ENCODE assay signal across 8 cellular contexts in the genomic region with DNA sequence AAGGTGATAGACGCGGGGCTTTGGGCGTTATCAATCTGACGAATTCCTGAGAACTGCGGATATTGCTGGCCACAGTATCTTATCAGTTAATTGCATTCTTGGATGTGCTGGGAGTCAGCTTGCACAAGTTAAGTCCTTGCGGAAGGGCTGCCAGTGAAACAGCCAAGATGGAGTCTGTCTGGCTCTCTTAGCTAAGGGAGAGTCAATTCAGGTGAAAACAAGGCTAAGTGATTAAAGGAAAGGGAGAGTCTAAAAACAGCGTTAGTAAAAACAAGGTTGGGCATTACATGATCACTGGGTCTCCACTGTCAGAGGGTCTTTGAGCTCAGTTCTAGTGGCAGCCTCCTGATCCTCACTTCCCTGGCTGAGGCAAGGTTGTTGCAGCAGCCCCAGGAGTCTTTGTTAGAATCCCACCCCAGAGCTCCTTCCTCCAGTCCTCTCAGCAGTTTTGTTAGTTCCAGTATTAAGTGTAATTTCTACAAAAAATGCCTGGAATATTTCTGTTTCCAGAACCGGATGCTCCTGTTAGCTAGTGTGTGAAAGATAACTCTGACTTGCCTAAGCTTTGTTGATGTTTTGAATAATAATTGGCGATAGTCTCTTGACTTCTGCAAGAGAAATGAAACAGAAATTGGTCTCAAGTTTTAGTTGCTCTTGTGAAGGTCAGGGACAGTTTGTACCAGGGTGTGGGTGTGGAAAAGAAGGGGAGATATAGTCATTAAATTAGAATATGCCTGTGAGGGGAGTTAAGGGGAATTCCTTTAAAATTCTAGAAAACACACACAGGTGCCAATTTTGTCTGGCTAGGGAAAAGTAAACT. TPM values are rescaled to one million over a fixed set of nuclear protein-coding genes. Genes with fewer than 3 reads are reported as not detected.
A peak's percentile ranks its signal among the peaks of the same experiment; 100 is the strongest.
DNase-seq lines count a peak whose midpoint lies in the region; ATAC-seq and TF ChIP-seq lines count a peak whose summit lies in the region.

No MANE protein-coding gene starts in this region.

- H3K27me3 ChIP-seq in adrenal gland (no peaks in the 10 kb centered on the region), lower lobe of right lung (ENCODE audit: low read depth) (no peaks in the 10 kb centered on the region), vagina (no peaks in the 10 kb centered on the region)

- 5 to 10% (median 7%) methylated on average over 9 of the region's 9 CpGs for WGBS in adrenal gland, 4 donors

- TF ChIP-seq CTCF in adrenal gland (IDR thresholded peaks at IDR 0.05): no peak
- TF ChIP-seq CTCF in lower lobe of right lung (IDR thresholded peaks at IDR 0.05): no peak
- TF ChIP-seq CTCF in vagina (IDR thresholded peaks at IDR 0.05): no peak

- H3K4me3 ChIP-seq in adrenal gland (peak overlapping the region in 1 of 4 donors; percentile 36), lower lobe of right lung (peak overlapping the region; percentile 77), vagina (peak overlapping the region; percentile 1 to 17)

- peak in 3 of 7 donors; percentile 36 to 52 (median 44) for DNase-seq in adrenal gland
- DNase-seq in lower lobe of right lung: no peak
- DNase-seq in vagina (ENCODE audit: extremely low spot score in 2 of 2): no peak
- DNase-seq in HuH-7 (ENCODE audit: low spot score): no peak

- intact Hi-C loops in adrenal gland (cut with DNase I): no loop called here
- intact Hi-C loops in lower lobe of right lung (cut with DNase I): no loop called here
- intact Hi-C loops in vagina (cut with DNase I): no loop called here

- peak overlapping the region; percentile 37 to 90 (median 83) for H3K27ac ChIP-seq in adrenal gland
- H3K27ac ChIP-seq in lower lobe of right lung: peak overlapping the region; percentile 100
- peak overlapping the region; percentile 74 for H3K27ac ChIP-seq in vagina

- H3K4me1 ChIP-seq in adrenal gland (replicated peaks in 1 of 2) (peaks cover 68 to 100% of the 10 kb centered on the region in 2 donors), lower lobe of right lung (peaks cover 100% of the 10 kb centered on the region), vagina (peaks cover 97% of the 10 kb centered on the region)

- ATAC-seq in GM18517 (IDR thresholded peaks at IDR 0.05; ENCODE audit: unreplicated experiment) (peak; percentile 33), HG03064 (IDR thresholded peaks at IDR 0.05; ENCODE audit: low read depth, unreplicated experiment) (peak; percentile 17), lower lobe of right lung (peak; percentile 12 to 47), HG02938 (IDR thresholded peaks at IDR 0.05; ENCODE audit: unreplicated experiment) (no peak), GM18873 (IDR thresholded peaks at IDR 0.05; ENCODE audit: low FRiP score, unreplicated experiment) (no peak)

- no peaks in the 10 kb centered on the region for H3K36me3 ChIP-seq in adrenal gland (replicated peaks in 1 of 2)
- H3K36me3 ChIP-seq in lower lobe of right lung: peaks cover 29% of the 10 kb centered on the region
- no peaks in the 10 kb centered on the region for H3K36me3 ChIP-seq in vagina

- TF ChIP-seq POLR2A in adrenal gland (IDR thresholded peaks at IDR 0.05) (no peak), vagina (IDR thresholded peaks at IDR 0.05) (no peak)

- H3K9me3 ChIP-seq in adrenal gland (replicated peaks in 1 of 3) (no peaks in the 10 kb centered on the region), lower lobe of right lung (no peaks in the 10 kb centered on the region), vagina (no peaks in the 10 kb centered on the region)

RNA-seq across cellular contexts. Expression of a gene that starts 10.6 kb away (rescaled TPM):
- total RNA-seq in adrenal gland (100 to 1,000 TPM in 5 of 8 donors, 10 to 100 TPM in 3; 62.8 to 267 (median 123) TPM), lower lobe of right lung (345 TPM), vagina (144 TPM)
- polyA plus RNA-seq in adrenal gland: 10 to 100 TPM; 47.1 to 90.7 (median 53.6) TPM

RNA-seq across cellular contexts. Expression of a gene that starts 54.7 kb away (rescaled TPM):
- 100 to 1,000 TPM in 4 of 8 donors, 10 to 100 TPM in 4; 34.5 to 169 (median 98.1) TPM for total RNA-seq in adrenal gland
- polyA plus RNA-seq in adrenal gland: 100 to 1,000 TPM in 1 of 3 donors, 10 to 100 TPM in 2; 55.6 to 189 (median 91.8) TPM
- total RNA-seq in lower lobe of right lung: 73.8 TPM
- 38.8 TPM for total RNA-seq in vagina

RNA-seq across cellular contexts. Expression of a gene that starts 55.0 kb away (rescaled TPM):
- total RNA-seq in adrenal gland (10 to 100 TPM in 6 of 8 donors, 1 to 10 TPM in 2; 5.8 to 36.6 (median 22.4) TPM), lower lobe of right lung (36.7 TPM), vagina (14.7 TPM)
- polyA plus RNA-seq in adrenal gland: 10 to 100 TPM in 1 of 3 donors, 1 to 10 TPM in 2; 3.9 to 11.7 (median 8.7) TPM

RNA-seq across cellular contexts. Expression of a gene that starts 56.4 kb away (rescaled TPM):
- total RNA-seq in adrenal gland (10 to 100 TPM in 1 of 8 donors, 1 to 10 TPM in 7; 3.3 to 12.8 (median 5.3) TPM), lower lobe of right lung (26.7 TPM), vagina (8.3 TPM)
- 1 to 10 TPM; 2.5 to 4.7 (median 2.5) TPM for polyA plus RNA-seq in adrenal gland

Comparison
In these comparisons a context has a peak if more than half of its experiments do, and no peak if none do; other contexts are left out.
1. ATAC-seq: peak in GM18517 (single experiment), HG03064 (single experiment) and lower lobe of right lung (2 of 2); none in HG02938 (single experiment) and GM18873 (single experiment).
2. Peak in every context shown above with its lines, with median percentiles within 50 percentile points of each other: H3K27ac ChIP-seq.